Comparison of ENCODE assay signal across 26 cellular contexts in genomic region chr5:154265197-154265578, GRCh38.
"Had no signal": no experiment of that assay in that cellular context is flagged by ENCODE, and none has a peak within 500 bp of the region (broad histone marks: within the 10 kb centered on the region; RNA-seq: fewer than 3 reads in every experiment).

No MANE protein-coding gene starts in this region.

- H3K27me3 Mint-ChIP-seq: central memory CD8-positive, alpha-beta T cell; dendritic cell treated with granulocyte-macrophage colony-stimulating factor and Interleukin-4, amounts not matched to agents 40 ng/mL and 50 ng/mL, for 4 days; naive thymus-derived CD4-positive, alpha-beta T cell; progenitor cell of endocrine pancreas; stimulated activated memory B cell treated with anti-CD40 and anti-IgM and Interleukin-4, amounts not matched to agents 10 μg/mL and 1 μg/mL and 100 μg/mL, for 72 hours had no signal

- H3K36me3 ChIP-seq: colonic mucosa, esophagus squamous epithelium, right lobe of liver, tibial artery, upper lobe of right lung, uterus had no signal

- H3K27ac ChIP-seq: colonic mucosa, esophagus squamous epithelium, parathyroid adenoma, right lobe of liver, testis, tibial artery, upper lobe of right lung, uterus had no signal

- ATAC-seq: naive thymus-derived CD4-positive, alpha-beta T cell; right lobe of liver; stimulated activated memory B cell treated with anti-CD40 and anti-IgM and Interleukin-4, amounts not matched to agents 10 μg/mL and 1 μg/mL and 100 μg/mL, for 72 hours; stimulated activated naive CD8-positive, alpha-beta T cell treated with anti-CD3 and anti-CD28 coated beads, Interleukin-15, Interleukin-2, amounts not matched to agents 100 U/mL and 50 U/mL, for 24 hours; upper lobe of right lung had no signal

- H3K9me3 ChIP-seq: colonic mucosa, esophagus squamous epithelium, heart right ventricle, right lobe of liver, testis, tibial artery, upper lobe of right lung, uterus had no signal

- H3K4me3 ChIP-seq: colonic mucosa, esophagus squamous epithelium, heart right ventricle, right lobe of liver, smooth muscle cell, testis, tibial artery, upper lobe of right lung, uterus had no signal

- H3K27me3 ChIP-seq: colonic mucosa, esophagus squamous epithelium, heart right ventricle, right lobe of liver, testis, tibial artery, upper lobe of right lung, uterus had no signal

- DNase-seq: colonic mucosa; effector CD8-positive, alpha-beta T cell; esophagus squamous epithelium; foreskin melanocyte; glutamatergic neuron; heart right ventricle; hypothalamus; mesenchymal stem cell; midbrain; naive thymus-derived CD4-positive, alpha-beta T cell; right lobe of liver; stimulated activated CD4-positive, alpha-beta T cell treated with anti-CD3 and anti-CD28 coated beads, Interleukin-12 subunit alpha, Interleukin-12 subunit beta, amount 100 ng/mL, for 4 hours; stimulated activated CD4-positive, alpha-beta T cell treated with anti-CD3 and anti-CD28 coated beads, Interleukin-1b, Interleukin-23, amount 100 ng/mL, for 48 hours; stimulated activated CD4-positive, alpha-beta T cell treated with anti-CD3 and anti-CD28 coated beads, Interleukin-4, amount 100 ng/mL, for 4 hours; stimulated activated naive CD8-positive, alpha-beta T cell treated with anti-CD3 and anti-CD28 coated beads, Interleukin-15, Interleukin-2, amounts not matched to agents 100 U/mL and 50 U/mL, for 24 hours; substantia nigra; testis; tibial artery; upper lobe of right lung; uterus had no signal

- H3K4me3 Mint-ChIP-seq: central memory CD8-positive, alpha-beta T cell; dendritic cell treated with granulocyte-macrophage colony-stimulating factor and Interleukin-4, amounts not matched to agents 40 ng/mL and 50 ng/mL, for 4 days; naive thymus-derived CD4-positive, alpha-beta T cell; stimulated activated memory B cell treated with anti-CD40 and anti-IgM and Interleukin-4, amounts not matched to agents 10 μg/mL and 1 μg/mL and 100 μg/mL, for 72 hours had no signal

- H3K4me1 ChIP-seq: colonic mucosa, parathyroid adenoma, right lobe of liver, uterus had no signal

- H3K27ac Mint-ChIP-seq: dendritic cell treated with granulocyte-macrophage colony-stimulating factor and Interleukin-4, amounts not matched to agents 40 ng/mL and 50 ng/mL, for 4 days; naive thymus-derived CD4-positive, alpha-beta T cell; progenitor cell of endocrine pancreas; stimulated activated memory B cell treated with anti-CD40 and anti-IgM and Interleukin-4, amounts not matched to agents 10 μg/mL and 1 μg/mL and 100 μg/mL, for 72 hours had no signal

- H3K79me2 ChIP-seq: parathyroid adenoma had no signal

- H3K9ac ChIP-seq: parathyroid adenoma had no signal

- H3K4me2 ChIP-seq: smooth muscle cell had no signal

- H2AFZ ChIP-seq: parathyroid adenoma had no signal

- H3K9me3 Mint-ChIP-seq: central memory CD8-positive, alpha-beta T cell; dendritic cell treated with granulocyte-macrophage colony-stimulating factor and Interleukin-4, amounts not matched to agents 40 ng/mL and 50 ng/mL, for 4 days; naive thymus-derived CD4-positive, alpha-beta T cell; stimulated activated memory B cell treated with anti-CD40 and anti-IgM and Interleukin-4, amounts not matched to agents 10 μg/mL and 1 μg/mL and 100 μg/mL, for 72 hours had no signal
